8 cellular contexts compared by ENCODE assay signal in genomic region chr11:126304457-126305072, GRCh38. TPM values are rescaled to one million over a fixed set of nuclear protein-coding genes. Genes with fewer than 3 reads are reported as not detected.
DNase-seq lines count a peak whose midpoint lies in the region; ATAC-seq and TF ChIP-seq lines count a peak whose summit lies in the region.

No MANE protein-coding gene starts in this region.

- intact Hi-C loops in CD4-positive, alpha-beta T cell (cut with DNase I, micrococcal nuclease) = loop anchor here (1.0 to 5.0 kb wide), 3 partner anchors 36 to 92 kb away; partner anchors contain the start of genes SRPRA (in 2 of the 2), FAM118B (in 1 of the 2), FOXRED1 (in 1 of the 2) and RPUSD4 (in 1 of the 2)

- H3K9ac ChIP-seq in GM23248 = peak overlapping the region; percentile 92
- no peak overlapping the region for H3K9ac ChIP-seq in parathyroid adenoma

- H3K27ac Mint-ChIP-seq in CD4-positive, alpha-beta T cell = peak overlapping the region; percentile 85
- peak overlapping the region; percentile 89 to 97 for H3K27ac Mint-ChIP-seq in T-cell

- H3K27ac ChIP-seq in CD4-positive, alpha-beta T cell (ENCODE audit: low read depth, low read length) = peak overlapping the region; percentile 89
- H3K27ac ChIP-seq in GM23248 (peak overlapping the region; percentile 89), parathyroid adenoma (peak overlapping the region; percentile 82)

- H4K20me1 ChIP-seq in GM23248 (ENCODE audit: insufficient read depth) = no peaks in the 10 kb centered on the region

- H3K4me3 ChIP-seq in GM23248 = peak overlapping the region; percentile 89
- H3K4me3 ChIP-seq in parathyroid adenoma (ENCODE audit: low read depth, low read length) = peak overlapping the region; percentile 72

- in situ Hi-C loops in GM23248 (cut with MboI) = no loop called here

- H3K4me1 ChIP-seq in GM23248 (ENCODE audit: insufficient read depth) (peaks cover 6% of the 10 kb centered on the region), parathyroid adenoma (peaks cover 3% of the 10 kb centered on the region)

- H3K36me3 Mint-ChIP-seq in CD4-positive, alpha-beta T cell (ENCODE audit: low read depth) = peaks cover 42% of the 10 kb centered on the region
- H3K36me3 Mint-ChIP-seq in T-cell = peaks cover 19% of the 10 kb centered on the region

- H3K4me2 ChIP-seq in GM23248 (ENCODE audit: unreplicated experiment) (peak overlapping the region; percentile 97), parathyroid adenoma (ENCODE audit: low read length) (peak overlapping the region; percentile 66)

- H2AFZ ChIP-seq in GM23248 (peak overlapping the region; percentile 95), parathyroid adenoma (peak overlapping the region; percentile 98)

- H3K27me3 Mint-ChIP-seq in CD4-positive, alpha-beta T cell = no peaks in the 10 kb centered on the region
- no peaks in the 10 kb centered on the region for H3K27me3 Mint-ChIP-seq in T-cell

- no peaks in the 10 kb centered on the region for H3K9me2 ChIP-seq in GM23248 (ENCODE audit: insufficient read depth)

- peaks cover 9% of the 10 kb centered on the region for H3F3A ChIP-seq in GM23248 (ENCODE audit: insufficient read depth)

- TF ChIP-seq CTCF in CD4-positive, alpha-beta T cell (IDR thresholded peaks at IDR 0.05) = no peak
- TF ChIP-seq CTCF in parathyroid adenoma (IDR thresholded peaks at IDR 0.05) = no peak

- no peaks in the 10 kb centered on the region for H3K9me3 ChIP-seq in CD4-positive, alpha-beta T cell (ENCODE audit: control insufficient read depth, low read length)
- H3K9me3 ChIP-seq in GM23248 (ENCODE audit: low read depth) (no peaks in the 10 kb centered on the region), parathyroid adenoma (ENCODE audit: control insufficient read depth, low read length) (no peaks in the 10 kb centered on the region)

- 7% methylated on average over 12 of the region's 12 CpGs for WGBS in GM23248 (ENCODE audit: low coverage in 1 of 2, low lambda C conversion rate in 2 of 2, missing lambda C conversion rate in 2 of 2), 2 experiments

- H3K9me3 Mint-ChIP-seq in CD4-positive, alpha-beta T cell = no peaks in the 10 kb centered on the region
- H3K9me3 Mint-ChIP-seq in T-cell = no peaks in the 10 kb centered on the region

- POLR2A ChIA-PET in CD4-positive, alpha-beta T cell (lab: Charles Lee) = interaction anchor here (0.6 to 3.0 kb wide), 12 partner anchors 9 to 402 kb away, joined by 3 to 34 read pairs (median 4); partner anchors contain the start of genes FAM118B, FOXRED1, PUS3 and RPUSD4
- POLR2A ChIA-PET in T-cell (lab: Charles Lee) = interaction anchor here in 1 of 2 donors (1.0 kb wide), 1 partner anchor 35 kb away, joined by 3 read pairs; the partner anchor contains the start of gene FOXRED1

- CTCF ChIA-PET in CD4-positive, alpha-beta T cell (lab: Charles Lee) = interaction anchor here (0.6 to 1.3 kb wide), 2 partner anchors 35 to 90 kb away, joined by 3 to 4 read pairs; no protein-coding TSS in a partner anchor
- CTCF ChIA-PET in T-cell (lab: Charles Lee) = interaction anchor here (0.5 to 3.2 kb wide), 5 partner anchors 10 to 67 kb away, joined by 3 to 13 read pairs (median 3); no protein-coding TSS in a partner anchor

- H3K4me1 Mint-ChIP-seq in CD4-positive, alpha-beta T cell (ENCODE audit: low read depth) = peaks cover 47% of the 10 kb centered on the region
- H3K4me1 Mint-ChIP-seq in T-cell = peaks cover 29 to 39% (median 29%) of the 10 kb centered on the region in 3 donors

- no peaks in the 10 kb centered on the region for H3K27me3 ChIP-seq in CD4-positive, alpha-beta T cell (ENCODE audit: control insufficient read depth, insufficient read depth, low read length)
- H3K27me3 ChIP-seq in GM23248 (replicated peaks; ENCODE audit: insufficient read depth) (no peaks in the 10 kb centered on the region), parathyroid adenoma (ENCODE audit: control insufficient read depth, insufficient read depth, low read length) (no peaks in the 10 kb centered on the region)

- ATAC-seq in CD4-positive, alpha-beta T cell (ENCODE audit: poor library complexity) = no peak
- ATAC-seq in T-cell (replicated peaks in 1 of 4) (no peak), GM18870 (IDR thresholded peaks at IDR 0.05; ENCODE audit: unreplicated experiment) (no peak)

- DNase-seq in CD4-positive, alpha-beta T cell = no peak
- DNase-seq in GM23248 (no peak), T-cell (no peak), fibroblast of gingiva (ENCODE audit: low read depth) (peak; percentile 11), NCI-H526 treated with DMSO at 0.1 percent for 48 hours (lab: John Stamatoyannopoulos, UW) (no peak), putamen (ENCODE audit: low spot score) (no peak)

- H3K4me3 Mint-ChIP-seq in CD4-positive, alpha-beta T cell = peak overlapping the region; percentile 87
- H3K4me3 Mint-ChIP-seq in T-cell = peak overlapping the region; percentile 85 to 98 (median 90)

- H3K36me3 ChIP-seq in GM23248 (ENCODE audit: low read depth) = no peaks in the 10 kb centered on the region
- H3K36me3 ChIP-seq in parathyroid adenoma (ENCODE audit: control insufficient read depth, insufficient read depth, low read length) = no peaks in the 10 kb centered on the region

- H3K79me2 ChIP-seq in GM23248 (ENCODE audit: insufficient read depth) (peaks cover 22% of the 10 kb centered on the region), parathyroid adenoma (no peaks in the 10 kb centered on the region)

RNA-seq across cellular contexts. Expression of gene DCPS, which starts 0.7 kb away (rescaled TPM):
- total RNA-seq in CD4-positive, alpha-beta T cell = 1 to 10 TPM; 6.2 to 6.3 TPM
- 12.1 and 12.4 TPM in 2 replicates for total RNA-seq in GM23248 (2014; rRNA removed; shearing (Covaris generic))
- 26.1 and 30.1 TPM in 2 replicates for polyA plus RNA-seq in GM23248 (2016; fragmentation: Nextera tagmentation; extraction: Ambion mirVana)
- total RNA-seq in T-cell = 10 to 100 TPM; 12.4 to 23.7 (median 19.8) TPM

RNA-seq across cellular contexts. Expression of gene TIRAP, which starts 21.7 kb away (rescaled TPM):
- total RNA-seq in CD4-positive, alpha-beta T cell = 1 to 10 TPM; 7.7 to 7.9 TPM
- 3.8 TPM in 2 replicates for total RNA-seq in GM23248 (2014; rRNA removed; shearing (Covaris generic))
- 2.8 and 3.2 TPM in 2 replicates for polyA plus RNA-seq in GM23248 (2016; fragmentation: Nextera tagmentation; extraction: Ambion mirVana)
- 10 to 100 TPM; 11.3 to 23.4 (median 21.9) TPM for total RNA-seq in T-cell

RNA-seq across cellular contexts. Expression of gene FOXRED1, which starts 35.6 kb away (rescaled TPM):
- 10 to 100 TPM; 25.3 to 29.0 TPM for total RNA-seq in CD4-positive, alpha-beta T cell
- 14.1 and 22.0 TPM in 2 replicates for total RNA-seq in GM23248 (2014; rRNA removed; shearing (Covaris generic))
- 9.0 and 9.3 TPM in 2 replicates for polyA plus RNA-seq in GM23248 (2016; fragmentation: Nextera tagmentation; extraction: Ambion mirVana)
- 10 to 100 TPM; 32.5 to 38.5 (median 34.5) TPM for total RNA-seq in T-cell

RNA-seq across cellular contexts. Expression of gene SRPRA, which starts 35.9 kb away (rescaled TPM):
- 100 to 1,000 TPM; 198 to 206 TPM for total RNA-seq in CD4-positive, alpha-beta T cell
- total RNA-seq in GM23248 (2014; rRNA removed; shearing (Covaris generic)) = 142 and 151 TPM in 2 replicates
- 122 and 125 TPM in 2 replicates for polyA plus RNA-seq in GM23248 (2016; fragmentation: Nextera tagmentation; extraction: Ambion mirVana)
- total RNA-seq in T-cell = 100 to 1,000 TPM; 134 to 176 (median 142) TPM

RNA-seq across cellular contexts. Expression of gene ST3GAL4, which starts 50.9 kb away (rescaled TPM):
- 1 to 10 TPM; 1.6 TPM for total RNA-seq in CD4-positive, alpha-beta T cell
- 26.7 and 53.3 TPM in 2 replicates for total RNA-seq in GM23248 (2014; rRNA removed; shearing (Covaris generic))
- 27.3 and 30.5 TPM in 2 replicates for polyA plus RNA-seq in GM23248 (2016; fragmentation: Nextera tagmentation; extraction: Ambion mirVana)
- total RNA-seq in T-cell = 1 to 10 TPM; 2.6 to 4.8 (median 3.6) TPM
